ENCODE assay signal across 12 cellular contexts in the genomic region with DNA sequence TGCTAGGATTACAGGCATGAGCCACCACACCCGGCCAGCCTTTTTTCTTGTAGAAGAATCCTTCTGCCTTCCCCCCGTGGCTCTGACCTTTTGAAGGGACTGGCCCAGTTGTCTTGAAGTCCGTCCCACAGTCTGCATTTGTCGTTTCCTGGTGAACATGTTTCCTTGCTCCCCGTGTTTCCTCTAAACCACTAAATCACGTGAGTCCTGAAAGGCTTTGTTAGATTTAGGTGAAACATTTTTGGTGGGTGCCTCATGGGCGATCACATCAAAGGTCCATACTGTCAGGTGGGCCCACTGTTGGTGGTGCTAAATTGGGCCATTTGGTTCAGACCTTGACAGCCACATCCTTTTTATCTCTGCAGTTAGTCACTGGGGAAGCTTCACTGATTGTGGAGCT. TPM values are rescaled to one million over a fixed set of nuclear protein-coding genes. Genes with fewer than 3 reads are reported as not detected.
DNase-seq lines count a peak whose midpoint lies in the region; ATAC-seq and TF ChIP-seq lines count a peak whose summit lies in the region.
"Had no signal": no experiment of that assay in that cellular context is flagged by ENCODE, and none has a peak within 500 bp of the region (broad histone marks: within the 10 kb centered on the region; RNA-seq: fewer than 3 reads in every experiment).

No MANE protein-coding gene starts in this region.

- peaks cover 43% of the 10 kb centered on the region for H3K79me2 ChIP-seq in OCI-LY7 (ENCODE audit: insufficient read depth, low read depth, low read length)

- no peaks in the 10 kb centered on the region for H3K27me3 Mint-ChIP-seq in CD4-positive, alpha-beta memory T cell
- H3K27me3 Mint-ChIP-seq in central memory CD8-positive, alpha-beta T cell: no peaks in the 10 kb centered on the region

- H3K4me1 ChIP-seq in CD4-positive, alpha-beta memory T cell (ENCODE audit: insufficient read depth, low read length): peaks cover 83% of the 10 kb centered on the region
- H3K4me1 ChIP-seq in OCI-LY7 (ENCODE audit: insufficient read depth, low read length, poor library complexity, severe bottlenecking): peaks cover 13% of the 10 kb centered on the region
- peaks cover 37% of the 10 kb centered on the region for H3K4me1 ChIP-seq in rectal smooth muscle tissue (ENCODE audit: control insufficient read depth, insufficient read depth, low read length)
- peaks cover 57 to 65% of the 10 kb centered on the region in 2 donors for H3K4me1 ChIP-seq in thyroid gland

- no peak for ATAC-seq in central memory CD8-positive, alpha-beta T cell (replicated peaks; ENCODE audit: extremely low read depth, poor library complexity, severe bottlenecking)
- ATAC-seq in GM21526 (IDR thresholded peaks at IDR 0.05; ENCODE audit: low FRiP score, unreplicated experiment): no peak
- ATAC-seq: foreskin keratinocyte, PC-3 had no signal

- no peaks in the 10 kb centered on the region for H3K27me3 ChIP-seq in CD4-positive, alpha-beta memory T cell (ENCODE audit: insufficient read depth, low read length)
- H3K27me3 ChIP-seq in rectal smooth muscle tissue (ENCODE audit: control insufficient read depth, insufficient read depth, low read length) (no peaks in the 10 kb centered on the region), thyroid gland (no peaks in the 10 kb centered on the region)
- H3K27me3 ChIP-seq: foreskin keratinocyte had no signal

- H3K27ac ChIP-seq in CD4-positive, alpha-beta memory T cell (ENCODE audit: low read depth, low read length): no peak overlapping the region
- no peak overlapping the region for H3K27ac ChIP-seq in OCI-LY7 (ENCODE audit: low read depth, low read length, poor library complexity, severe bottlenecking)
- peak overlapping the region; percentile 56 for H3K27ac ChIP-seq in rectal smooth muscle tissue (ENCODE audit: low read depth, low read length)
- no peak overlapping the region for H3K27ac ChIP-seq in thyroid gland
- H3K27ac ChIP-seq: foreskin keratinocyte had no signal

- no peaks in the 10 kb centered on the region for H3K9me3 ChIP-seq in CD4-positive, alpha-beta memory T cell (ENCODE audit: control insufficient read depth in 1 of 2, low read length in 2 of 2)
- H3K9me3 ChIP-seq in OCI-LY7 (ENCODE audit: low read length): no peaks in the 10 kb centered on the region
- no peaks in the 10 kb centered on the region for H3K9me3 ChIP-seq in thyroid gland

- intact Hi-C loops in CD4-positive, alpha-beta memory T cell (cut with micrococcal nuclease): loop anchor here (2.0 kb wide), 1 partner anchor 14 kb away; no protein-coding TSS in a partner anchor
- intact Hi-C loops in OCI-LY7 (cut with micrococcal nuclease; ENCODE audit: unreplicated experiment): no loop called here
- intact Hi-C loops in thyroid gland (cut with DNase I): no loop called here

- H4K20me1 ChIP-seq in OCI-LY7 (ENCODE audit: insufficient read depth, low read length): no peaks in the 10 kb centered on the region; the same call in 1 of the 2 replicates

- no peak for TF ChIP-seq POLR2A in thyroid gland (IDR thresholded peaks at IDR 0.05)

- no peak overlapping the region for H2AFZ ChIP-seq in OCI-LY7 (ENCODE audit: low read length)

- H3K36me3 Mint-ChIP-seq in CD4-positive, alpha-beta memory T cell: peaks cover 0 to 1% of the 10 kb centered on the region in 2 donors
- peaks cover 6% of the 10 kb centered on the region for H3K36me3 Mint-ChIP-seq in central memory CD8-positive, alpha-beta T cell (ENCODE audit: insufficient read depth)

- peaks cover 42 to 94% (median 74%) of the 10 kb centered on the region in 4 donors for H3K4me1 Mint-ChIP-seq in CD4-positive, alpha-beta memory T cell
- H3K4me1 Mint-ChIP-seq in central memory CD8-positive, alpha-beta T cell: peaks cover 57% of the 10 kb centered on the region

- no peaks in the 10 kb centered on the region for H3K36me3 ChIP-seq in CD4-positive, alpha-beta memory T cell (ENCODE audit: insufficient read depth, low read length)
- H3K36me3 ChIP-seq in OCI-LY7 (ENCODE audit: insufficient read depth, low read length): peaks cover 11% of the 10 kb centered on the region; the same call in 1 of the 2 replicates
- peaks cover 2% of the 10 kb centered on the region for H3K36me3 ChIP-seq in rectal smooth muscle tissue (ENCODE audit: control insufficient read depth, insufficient read depth, low read length)
- no peaks in the 10 kb centered on the region for H3K36me3 ChIP-seq in thyroid gland

- H3K4me3 ChIP-seq in CD4-positive, alpha-beta memory T cell (ENCODE audit: low read length in 2 of 2): no peak overlapping the region
- no peak overlapping the region for H3K4me3 ChIP-seq in OCI-LY7 (ENCODE audit: low read depth, low read length, poor library complexity, severe bottlenecking)
- H3K4me3 ChIP-seq in rectal smooth muscle tissue (ENCODE audit: low read length): no peak overlapping the region
- no peak overlapping the region for H3K4me3 ChIP-seq in thyroid gland (replicated peaks in 1 of 3)

- WGBS in thyroid gland, 2 donors: 87 to 93% methylated on average over 7 of the region's 7 CpGs

- peak in 1 of 5 donors; percentile 46 for DNase-seq in CD4-positive, alpha-beta memory T cell
- DNase-seq in OCI-LY7 (ENCODE audit: low spot score) (no peak), GF-D8 (lab: John Stamatoyannopoulos, UW) (no peak), thyroid gland (no peak)
- DNase-seq in central memory CD8-positive, alpha-beta T cell (ENCODE audit: low spot score in 2 of 2): no peak
- DNase-seq: effector CD4-positive, alpha-beta T cell; foreskin keratinocyte; midbrain; PC-3; stimulated activated CD4-positive, alpha-beta T cell treated with anti-CD3 and anti-CD28 coated beads, Interleukin-2, amount 100 ng/mL, for 48 hours had no signal

- H3K27ac Mint-ChIP-seq in CD4-positive, alpha-beta memory T cell: peak overlapping the region; percentile 19 to 82 (median 68)
- peak overlapping the region; percentile 38 for H3K27ac Mint-ChIP-seq in central memory CD8-positive, alpha-beta T cell (ENCODE audit: low read depth)

- POLR2A ChIA-PET in CD4-positive, alpha-beta memory T cell (lab: Charles Lee; ENCODE audit: partially characterized antibody): interaction anchor here (0.6 to 1.6 kb wide), 4 partner anchors 23 to 869 kb away, joined by 4 to 9 read pairs (median 5); no protein-coding TSS in a partner anchor
- POLR2A ChIA-PET in OCI-LY7 (lab: Charles Lee): interaction anchor here (0.7 kb wide), 1 partner anchor 99 kb away, joined by 4 read pairs; no protein-coding TSS in a partner anchor

- BruUV-seq in OCI-LY7 (replicated peaks; lab: Mats Ljungman, UMichigan): no TSS peak

- no peak overlapping the region for H3K9ac ChIP-seq in rectal smooth muscle tissue (ENCODE audit: low read length)

- H3K4me2 ChIP-seq in OCI-LY7 (ENCODE audit: low read length): peak overlapping the region; percentile 26

- CTCF ChIA-PET in CD4-positive, alpha-beta memory T cell (lab: Charles Lee; ENCODE audit: partially characterized antibody): interaction anchor here (0.7 to 1.7 kb wide), 4 partner anchors 8 to 117 kb away, joined by 3 to 7 read pairs (median 6); no protein-coding TSS in a partner anchor
- CTCF ChIA-PET in OCI-LY7 (lab: Charles Lee; ENCODE audit: unreplicated experiment): no interaction called here

- H3K4me3 Mint-ChIP-seq in CD4-positive, alpha-beta memory T cell: peak overlapping the region; percentile 41 to 82 (median 64)
- no peak overlapping the region for H3K4me3 Mint-ChIP-seq in central memory CD8-positive, alpha-beta T cell

- H3K9me2 ChIP-seq in OCI-LY7 (ENCODE audit: insufficient read depth, low read length): no peaks in the 10 kb centered on the region

- no peaks in the 10 kb centered on the region for H3K9me3 Mint-ChIP-seq in CD4-positive, alpha-beta memory T cell
- H3K9me3 Mint-ChIP-seq in central memory CD8-positive, alpha-beta T cell: no peaks in the 10 kb centered on the region

- TF ChIP-seq CTCF in OCI-LY7 (conservative IDR thresholded peaks at IDR 0.05; ENCODE audit: low read length) (no peak), thyroid gland (IDR thresholded peaks at IDR 0.05) (no peak)

RNA-seq across cellular contexts. Expression of gene MLXIP, which starts 26.3 kb away (rescaled TPM):
- 10 to 100 TPM; 79.5 to 88.1 TPM for total RNA-seq in CD4-positive, alpha-beta memory T cell
- polyA plus RNA-seq in CD4-positive, alpha-beta memory T cell: 10 to 100 TPM in 1 of 2 donors, 1 to 10 TPM in 1; 2.7 to 23.8 TPM
- total RNA-seq in OCI-LY7 (2014; rRNA removed; shearing (Covaris generic)): 18.6 and 27.5 TPM in 2 replicates
- total RNA-seq in OCI-LY7 (2022) (44.7 and 59.9 TPM in 2 replicates), thyroid gland (10 to 100 TPM; 34.0 to 70.1 (median 46.2) TPM)
